ENCODE assay signal across 19 cellular contexts in genomic region chr9:97525451-97525850, GRCh38. TPM values are rescaled to one million over a fixed set of nuclear protein-coding genes. Genes with fewer than 3 reads are reported as not detected.
DNase-seq lines count a peak whose midpoint lies in the region; TF ChIP-seq lines count a peak whose summit lies in the region.
"Had no signal": no experiment of that assay in that cellular context is flagged by ENCODE, and none has a peak within 500 bp of the region (broad histone marks: within the 10 kb centered on the region; RNA-seq: fewer than 3 reads in every experiment).

No MANE protein-coding gene starts in this region.

- H3K27me3 ChIP-seq in mammary epithelial cell (ENCODE audit: insufficient read depth, low read length): no peaks in the 10 kb centered on the region
- H3K27me3 ChIP-seq: brain microvascular endothelial cell had no signal

- H3K79me2 ChIP-seq in mammary epithelial cell (ENCODE audit: insufficient read depth, low read length): no peaks in the 10 kb centered on the region

- no peak overlapping the region for H3K27ac ChIP-seq in mammary epithelial cell (ENCODE audit: insufficient read depth, low read depth, low read length)
- H3K27ac ChIP-seq: brain microvascular endothelial cell, C4-2B had no signal

- CTCF ChIA-PET in mammary epithelial cell (lab: Charles Lee; ENCODE audit: low non-redundant PET): interaction anchor here (0.6 kb wide), 1 partner anchor 77 kb away, joined by 4 read pairs; no protein-coding TSS in a partner anchor

- H3K9ac ChIP-seq in mammary epithelial cell (ENCODE audit: insufficient read depth, low read length): no peak overlapping the region

- intact Hi-C loops in mammary epithelial cell (cut with micrococcal nuclease): no loop called here

- no peak overlapping the region for H3K4me3 ChIP-seq in mammary epithelial cell (replicated peaks in 1 of 3; ENCODE audit: insufficient read depth in 1 of 3, low read depth in 2 of 3, low read length in 3 of 3)
- H3K4me3 ChIP-seq: mucosa of descending colon had no signal

- no peaks in the 10 kb centered on the region for H3K4me1 ChIP-seq in mammary epithelial cell (ENCODE audit: insufficient read depth, low read length)

- dilution Hi-C loops in mammary epithelial cell (cut with HindIII; ENCODE audit: low sequenced_read_pairs): no loop called here

- no peaks in the 10 kb centered on the region for H3K36me3 ChIP-seq in mammary epithelial cell (ENCODE audit: insufficient read depth, low read length)
- H3K36me3 ChIP-seq: brain microvascular endothelial cell had no signal

- no peaks in the 10 kb centered on the region for H4K20me1 ChIP-seq in mammary epithelial cell (ENCODE audit: insufficient read depth, low read length)

- no TSS peak for BruUV-seq in mammary epithelial cell (replicated peaks; lab: Mats Ljungman, UMichigan)

- H3K4me2 ChIP-seq in mammary epithelial cell (ENCODE audit: insufficient read depth, low read depth, low read length): no peak overlapping the region

- in situ Hi-C loops in mammary epithelial cell (cut with MboI; ENCODE audit: low sequenced_read_pairs in 2 of 2): no loop called here

- no peak for TF ChIP-seq CTCF in mammary epithelial cell (conservative IDR thresholded peaks at IDR 0.05 in 1 of 2, IDR thresholded peaks at IDR 0.05 in 1 of 2; ENCODE audit: extremely low read depth in 1 of 2, insufficient read depth in 1 of 2, low read depth in 1 of 2, low read length in 2 of 2)

- H2AFZ ChIP-seq in mammary epithelial cell (ENCODE audit: low read depth, low read length): peak overlapping the region; percentile 13

- WGBS in mammary epithelial cell (ENCODE audit: low coverage, missing lambda C conversion rate): 25% methylated on average over 2 of the region's 2 CpGs

- H3K9me3 ChIP-seq in mammary epithelial cell (replicated peaks; ENCODE audit: insufficient read depth, low read length): no peaks in the 10 kb centered on the region
- H3K9me3 ChIP-seq: mucosa of descending colon had no signal

- DNase-seq in EL (peak; percentile 71), LHCN-M2 (ENCODE audit: low read depth) (peak; percentile 20), mammary epithelial cell (peak; percentile 86), myocyte (ENCODE audit: low read depth) (peak; percentile 94), RPMI8226 (no peak), NCI-H187 (lab: John Stamatoyannopoulos, UW) (no peak), hepatic stellate cell (ENCODE audit: low spot score) (no peak), T-helper 9 cell (no peak)
- DNase-seq: activated CD4-positive, CD25-positive, alpha-beta regulatory T cell treated with anti-CD3 and anti-CD28 coated beads, Interleukin-2, amount 50 U/mL, for 72 hours; activated CD8-positive, alpha-beta memory T cell treated with anti-CD3 and anti-CD28 coated beads, Interleukin-2, amount 50 U/mL, for 48 hours; brain microvascular endothelial cell; DND-41; Karpas-422; mucosa of descending colon; NCI-H1694; NCI-H526 treated with DMSO at 0.1 percent for 48 hours; T-helper 17 cell had no signal

RNA-seq across cellular contexts. Expression of gene TMOD1, which starts 24.0 kb away (rescaled TPM):
- total RNA-seq in LHCN-M2 (2014; rRNA removed) (not detected in 2 replicates), mammary epithelial cell (under 1 TPM in 1 of 2 donors, not detected in 1; 0.19 TPM), myocyte (48.8 and 60.3 TPM in 2 replicates)
- 0.38 TPM for polyA plus RNA-seq in LHCN-M2 (2012)
- polyA plus RNA-seq in mammary epithelial cell: 0.08 TPM
- not detected for polyA minus RNA-seq in mammary epithelial cell
- polyA plus RNA-seq in myocyte (2012): 48.2 TPM
- total RNA-seq: osteoblast had no signal

Comparison
In these comparisons a context has a peak if more than half of its experiments do, and no peak if none do; other contexts are left out.
1. DNase-seq: peak in EL (single experiment), LHCN-M2 (single experiment), mammary epithelial cell (single experiment) and myocyte (single experiment); none in RPMI8226 (single experiment), NCI-H187 (0 of 2), hepatic stellate cell (single experiment) and T-helper 9 cell (single experiment).
2. RNA of gene TMOD1, which starts 24.0 kb away (total RNA-seq): 48.8 to 60.3 TPM in myocyte; 0.19 TPM in mammary epithelial cell and not detected in LHCN-M2; every median in the first group is over 10 times any median in the second.